ENCODE assay signal across 7 cellular contexts in the genomic region with DNA sequence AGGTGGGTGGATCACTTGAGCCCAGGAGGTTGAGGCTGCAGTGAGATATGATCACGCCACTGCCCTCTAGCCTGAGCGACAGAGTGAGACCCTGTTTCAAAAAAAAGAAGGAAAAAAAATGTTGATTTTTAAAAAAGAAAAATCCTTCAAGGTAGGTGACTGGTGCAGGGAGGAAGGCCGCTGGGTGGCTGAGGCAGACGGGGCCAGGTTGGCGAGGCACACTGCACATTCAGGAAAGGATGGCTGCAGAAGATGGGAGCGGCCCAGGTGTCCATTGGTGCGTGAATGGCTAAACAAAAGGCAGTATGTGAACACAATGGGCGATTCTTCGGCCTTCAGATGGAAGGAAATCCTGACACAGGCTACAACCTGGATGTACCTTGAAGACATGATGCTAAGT.
"Had no signal": no experiment of that assay in that cellular context is flagged by ENCODE, and none has a peak within 500 bp of the region (broad histone marks: within the 10 kb centered on the region; RNA-seq: fewer than 3 reads in every experiment).

No MANE protein-coding gene starts in this region.

- H3K9ac ChIP-seq: GM23248 had no signal

- H3K4me3 ChIP-seq: GM23248, HAP-1, K562 had no signal

- H3K4me1 ChIP-seq: HAP-1 had no signal

- H3K27ac ChIP-seq: GM23248 had no signal

- DNase-seq: GM23248, GOT3, H7, IMR-90 had no signal

- H2AFZ ChIP-seq: GM23248 had no signal

- ATAC-seq: HCT116, K562 had no signal
